In the genomic region with DNA sequence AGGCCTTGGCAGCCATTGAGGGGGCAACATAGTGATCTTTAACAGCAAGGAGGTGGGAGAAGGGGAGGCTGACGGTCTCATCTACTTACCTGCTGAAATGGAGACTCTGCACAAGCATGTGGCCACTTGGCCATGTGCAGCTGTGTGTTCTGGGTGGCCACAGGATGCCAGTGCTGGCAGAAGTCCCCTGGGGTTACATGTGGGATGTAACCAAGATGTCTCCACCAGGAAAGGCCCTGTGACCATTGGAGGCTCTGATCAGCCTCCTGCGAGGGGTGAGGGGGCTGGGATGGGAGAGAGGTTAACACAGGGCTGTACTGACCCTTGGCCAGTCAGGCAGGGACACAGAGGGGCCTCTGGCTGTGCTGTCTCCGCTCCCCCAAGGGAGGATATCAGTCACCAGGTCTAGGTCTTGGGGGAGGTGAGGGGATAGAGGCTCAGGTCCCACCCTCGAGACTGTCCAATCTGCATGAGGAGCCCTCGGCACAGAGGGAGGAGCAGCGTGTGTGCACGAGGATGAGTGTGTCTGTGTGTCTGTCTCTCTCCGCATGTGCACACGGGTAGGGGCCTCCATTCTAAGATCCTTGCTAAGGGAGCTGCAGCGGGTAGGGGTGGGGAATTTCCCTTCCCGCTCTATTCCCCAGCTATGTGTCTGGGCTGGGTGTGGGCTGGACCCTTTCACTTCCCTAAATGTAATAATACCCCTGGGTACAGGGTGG, we compare ENCODE assay signal across 10 cellular contexts. TPM values are rescaled to one million over a fixed set of nuclear protein-coding genes. Genes with fewer than 3 reads are reported as not detected.
DNase-seq lines count a peak whose midpoint lies in the region; ATAC-seq and TF ChIP-seq lines count a peak whose summit lies in the region.
"Had no signal": no experiment of that assay in that cellular context is flagged by ENCODE, and none has a peak within 500 bp of the region (broad histone marks: within the 10 kb centered on the region; RNA-seq: fewer than 3 reads in every experiment).

No MANE protein-coding gene starts in this region.

- no peaks in the 10 kb centered on the region for H3K27me3 Mint-ChIP-seq in CD14-positive monocyte (ENCODE audit: low read depth in 3 of 3)

- H3K4me1 Mint-ChIP-seq in CD14-positive monocyte = peaks cover 50% of the 10 kb centered on the region
- H3K4me1 Mint-ChIP-seq: WTC11 had no signal

- DNase-seq in CD14-positive monocyte (ENCODE audit: low spot score) (peak; percentile 69), NCI-H446 (lab: John Stamatoyannopoulos, UW) (no peak), amniotic stem cell (lab: John Stamatoyannopoulos, UW) (no peak), A172 (ENCODE audit: low spot score) (no peak), mucosa of gallbladder (ENCODE audit: low spot score) (no peak)
- DNase-seq: mesendoderm had no signal

- peaks cover 15% of the 10 kb centered on the region for H3F3A ChIP-seq in SU-DHL-6 (ENCODE audit: insufficient read depth)

- no peaks in the 10 kb centered on the region for H3K27me3 ChIP-seq in SU-DHL-6 (ENCODE audit: low read length)

- H3K9me3 Mint-ChIP-seq in CD14-positive monocyte = no peaks in the 10 kb centered on the region
- H3K9me3 Mint-ChIP-seq: WTC11 had no signal

- intact Hi-C loops in CD14-positive monocyte (cut with micrococcal nuclease) = loop anchor here in 1 of 2 donors (5.0 kb wide), 1 partner anchor 48 kb away; the partner anchor contains the start of gene RFT1

- H3K4me3 ChIP-seq in SU-DHL-6 (ENCODE audit: insufficient read depth, low read length, poor library complexity, severe bottlenecking) = peak overlapping the region; percentile 12

- H4K20me1 ChIP-seq in SU-DHL-6 (ENCODE audit: low read depth, low read length) = no peaks in the 10 kb centered on the region

- H2AFZ ChIP-seq in SU-DHL-6 (ENCODE audit: low read depth, low read length, severe bottlenecking) = no peak overlapping the region

- H3K79me2 ChIP-seq in SU-DHL-6 (ENCODE audit: insufficient read depth, low read length) = peaks cover 34% of the 10 kb centered on the region

- H3K9me2 ChIP-seq in SU-DHL-6 (replicated peaks; ENCODE audit: insufficient read depth, low read length) = no peaks in the 10 kb centered on the region

- no peak for TF ChIP-seq CTCF in CD14-positive monocyte (IDR thresholded peaks at IDR 0.05)
- no peak for TF ChIP-seq CTCF in SU-DHL-6 (IDR thresholded peaks at IDR 0.05; ENCODE audit: insufficient read depth, low read length, poor library complexity, severe bottlenecking)

- peak overlapping the region in 1 of 2 donors; percentile 65 for H3K4me3 Mint-ChIP-seq in CD14-positive monocyte
- H3K4me3 Mint-ChIP-seq: WTC11 had no signal

- H3K36me3 Mint-ChIP-seq in CD14-positive monocyte = peaks cover 80 to 97% of the 10 kb centered on the region in 2 donors

- H3K4me2 ChIP-seq in SU-DHL-6 (ENCODE audit: low read depth, low read length, poor library complexity, severe bottlenecking) = peak overlapping the region; percentile 51

- H3K9me3 ChIP-seq in SU-DHL-6 (ENCODE audit: insufficient read depth, low read length) = no peaks in the 10 kb centered on the region

- peak; percentile 88 for ATAC-seq in GM19328 (IDR thresholded peaks at IDR 0.05; ENCODE audit: unreplicated experiment)
- peak; percentile 89 for ATAC-seq in HG03064 (IDR thresholded peaks at IDR 0.05; ENCODE audit: low read depth, unreplicated experiment)
- ATAC-seq: WTC11 had no signal

- no peaks in the 10 kb centered on the region; the same call in 1 of the 2 replicates for H3K36me3 ChIP-seq in SU-DHL-6 (ENCODE audit: low read length)

- H3K27ac Mint-ChIP-seq in CD14-positive monocyte = peak overlapping the region; percentile 70 to 89 (median 75)

- peak overlapping the region; percentile 93 for H3K27ac ChIP-seq in SU-DHL-6 (ENCODE audit: low read depth, low read length)

- peak overlapping the region; percentile 57 for H3K9ac ChIP-seq in SU-DHL-6 (ENCODE audit: low read length)

RNA-seq across cellular contexts. Expression of gene PRKCD, which starts 19.5 kb away (rescaled TPM):
- 100 to 1,000 TPM; 123 to 158 TPM for polyA plus RNA-seq in CD14-positive monocyte
- 2.5 and 3.4 TPM in 2 replicates for total RNA-seq in A172 (2014; rRNA removed; shearing (Covaris generic))
- 103 TPM for total RNA-seq in mucosa of gallbladder

RNA-seq across cellular contexts. Expression of gene RFT1, which starts 50.2 kb away (rescaled TPM):
- 10 to 100 TPM; 25.6 to 34.9 TPM for polyA plus RNA-seq in CD14-positive monocyte
- total RNA-seq in A172 (2014; rRNA removed; shearing (Covaris generic)) = 27.0 and 33.6 TPM in 2 replicates
- 21.3 TPM for total RNA-seq in mucosa of gallbladder

Comparison
In these comparisons a context has a peak if more than half of its experiments do, and no peak if none do; other contexts are left out.
1. RNA of gene PRKCD, which starts 19.5 kb away (total RNA-seq): 103 TPM in mucosa of gallbladder (single experiment); 2.5 to 3.4 TPM in A172; every median in the first group is over 10 times any median in the second.